10 cellular contexts compared by ENCODE assay signal in genomic region chr4:174213734-174214101, GRCh38.
DNase-seq lines count a peak whose midpoint lies in the region; ATAC-seq and TF ChIP-seq lines count a peak whose summit lies in the region.
"Had no signal": no experiment of that assay in that cellular context is flagged by ENCODE, and none has a peak within 500 bp of the region (broad histone marks: within the 10 kb centered on the region; RNA-seq: fewer than 3 reads in every experiment).

No MANE protein-coding gene starts in this region.

- peaks cover 47% of the 10 kb centered on the region for H3K4me1 Mint-ChIP-seq in brain
- H3K4me1 Mint-ChIP-seq in naive thymus-derived CD4-positive, alpha-beta T cell = peaks cover 39 to 62% (median 50%) of the 10 kb centered on the region in 7 donors

- no peaks in the 10 kb centered on the region for H3K36me3 Mint-ChIP-seq in brain
- peaks cover 0 to 3% (median 0%) of the 10 kb centered on the region in 5 donors for H3K36me3 Mint-ChIP-seq in naive thymus-derived CD4-positive, alpha-beta T cell

- no peaks in the 10 kb centered on the region for H3K36me3 ChIP-seq in naive thymus-derived CD4-positive, alpha-beta T cell (ENCODE audit: control insufficient read depth in 2 of 3, insufficient read depth in 3 of 3, low read length in 3 of 3)
- H3K36me3 ChIP-seq: left lung had no signal

- peak overlapping the region; percentile 32 to 70 (median 58) for H3K4me3 Mint-ChIP-seq in brain
- peak overlapping the region; percentile 18 to 75 (median 61) for H3K4me3 Mint-ChIP-seq in naive thymus-derived CD4-positive, alpha-beta T cell

- peaks cover 25 to 64% of the 10 kb centered on the region in 2 donors for H3K27me3 ChIP-seq in naive thymus-derived CD4-positive, alpha-beta T cell (ENCODE audit: control insufficient read depth in 2 of 2, insufficient read depth in 2 of 2, low read length in 2 of 2)

- no peak for TF ChIP-seq CTCF in AG10803 (conservative IDR thresholded peaks at IDR 0.05; ENCODE audit: low read length)
- TF ChIP-seq CTCF in brain (conservative IDR thresholded peaks at IDR 0.05) = no peak
- TF ChIP-seq CTCF in GM13977 (IDR thresholded peaks at IDR 0.05; ENCODE audit: extremely low read depth, insufficient read depth, missing control alignments) = no peak

- CTCF ChIA-PET in naive thymus-derived CD4-positive, alpha-beta T cell (lab: Charles Lee) = no interaction called here

- H3K4me3 ChIP-seq in AG10803 (ENCODE audit: low read length) = peak overlapping the region; percentile 26
- no peak overlapping the region for H3K4me3 ChIP-seq in naive thymus-derived CD4-positive, alpha-beta T cell (ENCODE audit: low read length)
- H3K4me3 ChIP-seq: left lung had no signal

- ATAC-seq in GM19395 (IDR thresholded peaks at IDR 0.05; ENCODE audit: unreplicated experiment) (peak; percentile 19), GM18502 (IDR thresholded peaks at IDR 0.05; ENCODE audit: poor library complexity, unreplicated experiment) (no peak), HG03025 (IDR thresholded peaks at IDR 0.05; ENCODE audit: low FRiP score, unreplicated experiment) (no peak)
- no peak for ATAC-seq in naive thymus-derived CD4-positive, alpha-beta T cell

- H3K4me1 ChIP-seq in naive thymus-derived CD4-positive, alpha-beta T cell (ENCODE audit: control insufficient read depth in 2 of 2, insufficient read depth in 2 of 2, low read length in 2 of 2) = peaks cover 23 to 35% of the 10 kb centered on the region in 2 donors

- H3K27ac ChIP-seq in naive thymus-derived CD4-positive, alpha-beta T cell (ENCODE audit: low read depth, low read length) = no peak overlapping the region
- H3K27ac ChIP-seq: left lung had no signal

- H3K9me3 ChIP-seq in naive thymus-derived CD4-positive, alpha-beta T cell (ENCODE audit: control insufficient read depth in 2 of 3, low read length in 3 of 3) = no peaks in the 10 kb centered on the region
- H3K9me3 ChIP-seq: left lung had no signal

- peaks cover 99% of the 10 kb centered on the region for H3K27me3 Mint-ChIP-seq in brain
- H3K27me3 Mint-ChIP-seq in naive thymus-derived CD4-positive, alpha-beta T cell = peaks cover 90 to 98% (median 97%) of the 10 kb centered on the region in 5 donors

- peaks cover 0 to 9% (median 4%) of the 10 kb centered on the region in 5 experiments for H3K9me3 Mint-ChIP-seq in brain
- H3K9me3 Mint-ChIP-seq in naive thymus-derived CD4-positive, alpha-beta T cell = peaks cover 0 to 12% (median 3%) of the 10 kb centered on the region in 11 donors

- DNase-seq in AG10803 (ENCODE audit: low read depth) (peak; percentile 16), activated gamma-delta T cell treated with Interleukin-2 at 50 U/mL for 16 hours (no peak), GM13977 (ENCODE audit: low spot score) (no peak)
- DNase-seq in naive thymus-derived CD4-positive, alpha-beta T cell = no peak
- DNase-seq: left lung, NCI-H1092 treated with DMSO at 0.1 percent for 48 hours had no signal

- intact Hi-C loops in naive thymus-derived CD4-positive, alpha-beta T cell (cut with micrococcal nuclease) = loop anchor here in 1 of 2 donors (2.0 kb wide), 1 partner anchor 685 kb away; no protein-coding TSS in a partner anchor

- no peak overlapping the region for H3K27ac Mint-ChIP-seq in brain
- H3K27ac Mint-ChIP-seq in naive thymus-derived CD4-positive, alpha-beta T cell = no peak overlapping the region

- POLR2A ChIA-PET in naive thymus-derived CD4-positive, alpha-beta T cell (lab: Charles Lee) = no interaction called here

- in situ Hi-C loops in GM13977 (cut with MboI; ENCODE audit: low pct_unique_long_range_greater_than_20kb, low sequenced_read_pairs, unreplicated experiment) = loop anchor here (25.0 kb wide), 1 partner anchor 701 kb away; no protein-coding TSS in a partner anchor
